Comparison of ENCODE assay signal across 1 cellular context in the genomic region with DNA sequence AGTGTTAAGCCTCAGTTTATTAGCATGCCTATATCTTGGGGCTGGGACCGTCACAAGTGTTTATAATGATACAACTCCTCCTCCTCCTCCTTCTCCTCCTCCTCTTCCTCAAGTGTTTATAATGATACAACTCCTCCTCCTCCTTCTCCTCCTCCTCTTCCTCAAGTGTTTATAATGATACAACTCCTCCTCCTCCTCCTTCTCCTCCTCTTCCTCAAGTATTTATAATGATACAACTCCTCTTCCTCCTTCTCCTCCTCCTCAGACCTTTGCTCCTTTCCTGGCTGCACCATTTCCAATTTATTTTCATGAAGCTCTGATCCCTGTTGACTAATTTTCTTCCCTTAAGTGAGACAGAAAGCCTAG. TPM values are rescaled to one million over a fixed set of nuclear protein-coding genes. Genes with fewer than 3 reads are reported as not detected.
"Had no signal": no experiment of that assay in that cellular context is flagged by ENCODE, and none has a peak within 500 bp of the region (broad histone marks: within the 10 kb centered on the region; RNA-seq: fewer than 3 reads in every experiment).

No MANE protein-coding gene starts in this region.

RNA-seq across cellular contexts. Expression of a gene that starts 44.3 kb away (rescaled TPM):
- polyA plus RNA-seq: neural cell had no signal
